Comparison of ENCODE assay signal across 20 cellular contexts in the genomic region with DNA sequence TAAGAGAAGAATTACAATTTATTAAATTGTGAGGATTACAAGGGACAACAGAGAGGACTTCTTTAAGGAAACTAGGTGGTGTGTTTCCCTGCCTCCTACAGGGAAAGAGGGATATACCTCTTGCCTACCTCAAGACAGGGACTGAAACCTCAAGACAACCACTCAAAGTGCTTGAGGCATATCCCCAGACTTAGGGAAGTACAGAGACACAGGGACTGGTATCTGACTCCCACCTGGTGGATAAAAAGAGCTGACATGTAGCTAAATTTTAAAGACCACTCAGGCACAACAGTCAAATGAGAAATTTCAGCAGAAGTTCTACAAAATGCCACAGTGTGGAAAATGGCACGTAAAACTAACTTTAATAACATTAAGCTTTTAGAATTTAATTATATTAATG. TPM values are rescaled to one million over a fixed set of nuclear protein-coding genes. Genes with fewer than 3 reads are reported as not detected.
A peak's percentile ranks its signal among the peaks of the same experiment; 100 is the strongest.
DNase-seq lines count a peak whose midpoint lies in the region; ATAC-seq and TF ChIP-seq lines count a peak whose summit lies in the region.
"Had no signal": no experiment of that assay in that cellular context is flagged by ENCODE, and none has a peak within 500 bp of the region (broad histone marks: within the 10 kb centered on the region; RNA-seq: fewer than 3 reads in every experiment).

No MANE protein-coding gene starts in this region.

- H3K27ac Mint-ChIP-seq in activated T-helper 1 cell treated with anti-CD3 and anti-CD28 coated beads, Interleukin-12 subunit alpha, Interleukin-12 subunit beta, Interleukin-2, Interleukin-4 antibody, amounts not matched to agents 30 ng/mL and 10 ng/mL and 1 ng/mL, durations not matched to agents 14 hours and 24 hours and 36 hours, result no peak overlapping the region
- H3K27ac Mint-ChIP-seq: CD4-positive, alpha-beta T cell; HFFc6 had no signal

- H3K36me3 Mint-ChIP-seq in activated T-helper 1 cell treated with anti-CD3 and anti-CD28 coated beads, Interleukin-12 subunit alpha, Interleukin-12 subunit beta, Interleukin-2, Interleukin-4 antibody, amounts not matched to agents 30 ng/mL and 10 ng/mL and 1 ng/mL, durations not matched to agents 14 hours and 24 hours and 36 hours (ENCODE audit: low read depth), result no peaks in the 10 kb centered on the region

- ATAC-seq in HG03045 (IDR thresholded peaks at IDR 0.05; ENCODE audit: unreplicated experiment) (no peak), esophagus mucosa (no peak)
- ATAC-seq: Panc1 had no signal

- H3K27me3 Mint-ChIP-seq in activated T-helper 1 cell treated with anti-CD3 and anti-CD28 coated beads, Interleukin-12 subunit alpha, Interleukin-12 subunit beta, Interleukin-2, Interleukin-4 antibody, amounts not matched to agents 30 ng/mL and 10 ng/mL and 1 ng/mL, durations not matched to agents 14 hours and 24 hours and 36 hours (ENCODE audit: insufficient read depth), result peaks cover 5% of the 10 kb centered on the region
- H3K27me3 Mint-ChIP-seq: CD4-positive, alpha-beta T cell had no signal

- H3K4me3 Mint-ChIP-seq in activated T-helper 1 cell treated with anti-CD3 and anti-CD28 coated beads, Interleukin-12 subunit alpha, Interleukin-12 subunit beta, Interleukin-2, Interleukin-4 antibody, amounts not matched to agents 30 ng/mL and 10 ng/mL and 1 ng/mL, durations not matched to agents 14 hours and 24 hours and 36 hours, result no peak overlapping the region
- H3K4me3 Mint-ChIP-seq: CD4-positive, alpha-beta T cell; HFFc6 had no signal

- H3K4me3 ChIP-seq in epithelial cell of esophagus (ENCODE audit: low read length), result no peak overlapping the region

- no peaks in the 10 kb centered on the region for H3K4me1 Mint-ChIP-seq in activated T-helper 1 cell treated with anti-CD3 and anti-CD28 coated beads, Interleukin-12 subunit alpha, Interleukin-12 subunit beta, Interleukin-2, Interleukin-4 antibody, amounts not matched to agents 30 ng/mL and 10 ng/mL and 1 ng/mL, durations not matched to agents 14 hours and 24 hours and 36 hours (ENCODE audit: low read depth)

- DNase-seq in SIG-M5 treated with dmso at 0.1 percent for 504 hours (lab: John Stamatoyannopoulos, UW; ENCODE audit: unreplicated experiment), result peak; percentile 27
- no peak for DNase-seq in SIG-M5 (lab: John Stamatoyannopoulos, UW)
- DNase-seq in OCI-M1 (lab: John Stamatoyannopoulos, UW), result peak; percentile 6
- no peak for DNase-seq in epithelial cell of esophagus (ENCODE audit: low read depth)
- DNase-seq in activated T-helper 1 cell treated with anti-CD3 and anti-CD28 coated beads, Interleukin-12 subunit alpha, Interleukin-12 subunit beta, Interleukin-2, Interleukin-4 antibody, amounts not matched to agents 30 ng/mL and 10 ng/mL and 1 ng/mL, durations not matched to agents 14 hours and 24 hours and 36 hours (ENCODE audit: low spot score), result no peak
- no peak for DNase-seq in NCI-H1417 (lab: John Stamatoyannopoulos, UW)
- DNase-seq: BE2C; CD4-positive, alpha-beta T cell; HFFc6; NCI-H1105 treated with DMSO at 0.1 percent for 48 hours; NCI-H1694 treated with DMSO at 0.1 percent for 48 hours; NCI-H2227 treated with DMSO at 0.1 percent for 48 hours; NCI-H510A treated with DMSO at 0.1 percent for 48 hours had no signal

- peak; percentile 5 for TF ChIP-seq CTCF in epithelial cell of esophagus (IDR thresholded peaks at IDR 0.05; ENCODE audit: insufficient read depth, low read depth, low read length, missing control alignments)

- no peaks in the 10 kb centered on the region for H3K9me3 Mint-ChIP-seq in activated T-helper 1 cell treated with anti-CD3 and anti-CD28 coated beads, Interleukin-12 subunit alpha, Interleukin-12 subunit beta, Interleukin-2, Interleukin-4 antibody, amounts not matched to agents 30 ng/mL and 10 ng/mL and 1 ng/mL, durations not matched to agents 14 hours and 24 hours and 36 hours
- H3K9me3 Mint-ChIP-seq: CD4-positive, alpha-beta T cell; HFFc6 had no signal

- intact Hi-C loops in activated T-helper 1 cell treated with anti-CD3 and anti-CD28 coated beads, Interleukin-12 subunit alpha, Interleukin-12 subunit beta, Interleukin-2, Interleukin-4 antibody, amounts not matched to agents 30 ng/mL and 10 ng/mL and 1 ng/mL, durations not matched to agents 14 hours and 24 hours and 36 hours (cut with micrococcal nuclease), result no loop called here

RNA-seq across cellular contexts. Expression of gene DENND2C, which starts 21.3 kb away (rescaled TPM):
- total RNA-seq in esophagus mucosa, result 41.4 TPM
- 0.16 and 0.24 TPM in 2 replicates for total RNA-seq in activated T-helper 1 cell treated with anti-CD3 and anti-CD28 coated beads, Interleukin-12 subunit alpha, Interleukin-12 subunit beta, Interleukin-2, Interleukin-4 antibody, amounts not matched to agents 30 ng/mL and 10 ng/mL and 1 ng/mL, durations not matched to agents 14 hours and 24 hours and 36 hours

RNA-seq across cellular contexts. Expression of gene AMPD1, which starts 46.8 kb away (rescaled TPM):
- not detected for total RNA-seq in esophagus mucosa
- total RNA-seq in activated T-helper 1 cell treated with anti-CD3 and anti-CD28 coated beads, Interleukin-12 subunit alpha, Interleukin-12 subunit beta, Interleukin-2, Interleukin-4 antibody, amounts not matched to agents 30 ng/mL and 10 ng/mL and 1 ng/mL, durations not matched to agents 14 hours and 24 hours and 36 hours, result 0.56 TPM in 1 of 2 replicates, not detected in the other
- total RNA-seq: A172; CD4-positive, alpha-beta T cell; H4; HFFc6; HT1080; SK-MEL-5 had no signal

Comparison
In these comparisons a context has a peak if more than half of its experiments do, and no peak if none do; other contexts are left out.
1. DNase-seq: peak in SIG-M5 treated with dmso at 0.1 percent for 504 hours (single experiment) and OCI-M1 (single experiment); none in SIG-M5 (single experiment), epithelial cell of esophagus (single experiment), activated T-helper 1 cell treated with anti-CD3 and anti-CD28 coated beads, Interleukin-12 subunit alpha, Interleukin-12 subunit beta, Interleukin-2, Interleukin-4 antibody, amounts not matched to agents 30 ng/mL and 10 ng/mL and 1 ng/mL, durations not matched to agents 14 hours and 24 hours and 36 hours (single experiment) and NCI-H1417 (0 of 3).
2. RNA of gene DENND2C, which starts 21.3 kb away (total RNA-seq): 41.4 TPM in esophagus mucosa (single experiment); 0.16 to 0.24 TPM in activated T-helper 1 cell treated with anti-CD3 and anti-CD28 coated beads, Interleukin-12 subunit alpha, Interleukin-12 subunit beta, Interleukin-2, Interleukin-4 antibody, amounts not matched to agents 30 ng/mL and 10 ng/mL and 1 ng/mL, durations not matched to agents 14 hours and 24 hours and 36 hours; every median in the first group is over 10 times any median in the second.